ENCODE assay signal across 25 cellular contexts in genomic region chr14:46432516-46432915, GRCh38.
"Had no signal": no experiment of that assay in that cellular context is flagged by ENCODE, and none has a peak within 500 bp of the region (broad histone marks: within the 10 kb centered on the region; RNA-seq: fewer than 3 reads in every experiment).

No MANE protein-coding gene starts in this region.

- H3K27me3 ChIP-seq: dorsolateral prefrontal cortex, foreskin keratinocyte, gastroesophageal sphincter, heart left ventricle, hepatocyte, neutrophil, suprapubic skin, transverse colon, upper lobe of right lung, uterus had no signal

- H3K4me1 ChIP-seq: foreskin keratinocyte, gastroesophageal sphincter, heart left ventricle, lower lobe of right lung, parathyroid adenoma, suprapubic skin, transverse colon, upper lobe of right lung, uterus had no signal

- FAIRE-seq: colon, keratinocyte had no signal

- H3K9ac ChIP-seq: parathyroid adenoma had no signal

- H3K4me3 ChIP-seq: dorsolateral prefrontal cortex, gastroesophageal sphincter, heart left ventricle, hepatocyte, lower lobe of right lung, smooth muscle cell, suprapubic skin, transverse colon, upper lobe of right lung, uterus had no signal

- H3K36me3 ChIP-seq: gastroesophageal sphincter, heart left ventricle, lower lobe of right lung, neutrophil, suprapubic skin, transverse colon, upper lobe of right lung, uterus had no signal

- H3K79me2 ChIP-seq: hepatocyte, parathyroid adenoma had no signal

- H3K4me2 ChIP-seq: hepatocyte, smooth muscle cell had no signal

- H3K27ac ChIP-seq: dorsolateral prefrontal cortex, epithelial cell of prostate, foreskin keratinocyte, gastroesophageal sphincter, heart left ventricle, hepatocyte, lower lobe of right lung, neutrophil, parathyroid adenoma, suprapubic skin, transverse colon, upper lobe of right lung, uterus had no signal

- H3K9me3 ChIP-seq: gastroesophageal sphincter, lower lobe of right lung, neutrophil, suprapubic skin, transverse colon, upper lobe of right lung, uterus had no signal

- H2AFZ ChIP-seq: hepatocyte, parathyroid adenoma had no signal

- DNase-seq: dorsolateral prefrontal cortex; effector CD4-positive, alpha-beta T cell; foreskin keratinocyte; heart left ventricle; left ventricle myocardium superior; lower lobe of right lung; natural killer cell; stimulated activated CD4-positive, alpha-beta T cell treated with anti-CD3 and anti-CD28 coated beads, Interleukin-12 subunit alpha, Interleukin-12 subunit beta, amount 100 ng/mL, for 4 hours; stimulated activated CD4-positive, alpha-beta T cell treated with anti-CD3 and anti-CD28 coated beads, Interleukin-1b, Interleukin-23, amount 100 ng/mL, for 48 hours; stimulated activated CD4-positive, alpha-beta T cell treated with anti-CD3 and anti-CD28 coated beads, Interleukin-4, amount 100 ng/mL, for 1 hour; stimulated activated CD8-positive, alpha-beta memory T cell treated with anti-CD3 and anti-CD28 coated beads, Interleukin-4, amount 100 ng/mL, for 48 hours; stimulated activated naive CD4-positive, alpha-beta T cell; stimulated activated naive CD8-positive, alpha-beta T cell treated with anti-CD3 and anti-CD28 coated beads, Interleukin-15, amount 100 ng/mL, for 72 hours; transverse colon; upper lobe of right lung; uterus had no signal
